ENCODE assay signal across 1 cellular context in the genomic region with DNA sequence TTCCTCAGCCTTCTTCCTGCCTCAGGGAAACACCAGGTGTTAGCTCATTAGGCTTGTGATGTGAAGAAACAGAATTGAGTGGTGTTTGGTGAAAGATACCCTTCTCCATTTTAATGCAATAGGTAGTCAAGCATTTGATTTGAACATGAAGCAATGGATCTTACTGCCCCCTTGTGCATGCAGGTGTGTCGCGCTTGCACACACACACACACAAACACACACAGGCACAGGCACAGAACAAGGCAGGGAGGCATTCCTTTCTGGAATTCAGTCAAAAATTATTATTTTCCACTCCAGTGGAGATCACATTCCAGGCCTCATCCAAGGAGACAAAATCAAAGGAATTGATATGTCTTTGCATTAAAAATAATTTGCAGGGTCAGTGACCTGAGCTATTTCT.
TF ChIP-seq lines count a peak whose summit lies in the region.

No MANE protein-coding gene starts in this region.

TF ChIP-seq in HCT116, 20 proteins besides CTCF, POLR2A, EP300 and RAD21 (continued from another document):
- TF ChIP-seq, protein P1, sequence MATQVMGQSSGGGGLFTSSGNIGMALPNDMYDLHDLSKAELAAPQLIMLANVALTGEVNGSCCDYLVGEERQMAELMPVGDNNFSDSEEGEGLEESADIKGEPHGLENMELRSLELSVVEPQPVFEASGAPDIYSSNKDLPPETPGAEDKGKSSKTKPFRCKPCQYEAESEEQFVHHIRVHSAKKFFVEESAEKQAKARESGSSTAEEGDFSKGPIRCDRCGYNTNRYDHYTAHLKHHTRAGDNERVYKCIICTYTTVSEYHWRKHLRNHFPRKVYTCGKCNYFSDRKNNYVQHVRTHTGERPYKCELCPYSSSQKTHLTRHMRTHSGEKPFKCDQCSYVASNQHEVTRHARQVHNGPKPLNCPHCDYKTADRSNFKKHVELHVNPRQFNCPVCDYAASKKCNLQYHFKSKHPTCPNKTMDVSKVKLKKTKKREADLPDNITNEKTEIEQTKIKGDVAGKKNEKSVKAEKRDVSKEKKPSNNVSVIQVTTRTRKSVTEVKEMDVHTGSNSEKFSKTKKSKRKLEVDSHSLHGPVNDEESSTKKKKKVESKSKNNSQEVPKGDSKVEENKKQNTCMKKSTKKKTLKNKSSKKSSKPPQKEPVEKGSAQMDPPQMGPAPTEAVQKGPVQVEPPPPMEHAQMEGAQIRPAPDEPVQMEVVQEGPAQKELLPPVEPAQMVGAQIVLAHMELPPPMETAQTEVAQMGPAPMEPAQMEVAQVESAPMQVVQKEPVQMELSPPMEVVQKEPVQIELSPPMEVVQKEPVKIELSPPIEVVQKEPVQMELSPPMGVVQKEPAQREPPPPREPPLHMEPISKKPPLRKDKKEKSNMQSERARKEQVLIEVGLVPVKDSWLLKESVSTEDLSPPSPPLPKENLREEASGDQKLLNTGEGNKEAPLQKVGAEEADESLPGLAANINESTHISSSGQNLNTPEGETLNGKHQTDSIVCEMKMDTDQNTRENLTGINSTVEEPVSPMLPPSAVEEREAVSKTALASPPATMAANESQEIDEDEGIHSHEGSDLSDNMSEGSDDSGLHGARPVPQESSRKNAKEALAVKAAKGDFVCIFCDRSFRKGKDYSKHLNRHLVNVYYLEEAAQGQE (IDR thresholded peaks at IDR 0.05; ENCODE audit: low read depth), result no peak
- TF ChIP-seq SIN3A (IDR thresholded peaks at IDR 0.05; ENCODE audit: low read depth) (no peak), ELF1 (IDR thresholded peaks at IDR 0.05; ENCODE audit: borderline replicate concordance, low read depth) (no peak)
